In the genomic region with DNA sequence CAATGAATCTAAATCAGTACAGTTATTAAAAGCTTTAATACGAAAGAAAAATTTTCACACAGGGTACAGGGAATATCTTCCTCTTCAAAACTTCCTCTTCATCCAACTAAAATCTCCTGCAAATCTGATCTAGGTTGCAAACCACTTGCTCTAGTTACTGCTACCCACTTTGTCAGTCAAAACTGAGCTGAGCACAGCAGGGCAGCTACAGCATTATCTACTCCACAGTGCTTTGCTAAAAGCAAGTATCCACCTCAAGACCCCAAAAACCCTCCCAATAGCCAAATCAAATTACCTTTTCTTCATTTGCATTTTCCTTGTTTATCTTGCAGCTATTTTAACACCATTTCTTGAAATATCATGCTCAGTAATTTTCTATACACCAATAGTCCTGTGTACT, we compare ENCODE assay signal across 18 cellular contexts. TPM values are rescaled to one million over a fixed set of nuclear protein-coding genes. Genes with fewer than 3 reads are reported as not detected.
A peak's percentile ranks its signal among the peaks of the same experiment; 100 is the strongest.
DNase-seq lines count a peak whose midpoint lies in the region; ATAC-seq, FAIRE-seq and TF ChIP-seq lines count a peak whose summit lies in the region.
"Had no signal": no experiment of that assay in that cellular context is flagged by ENCODE, and none has a peak within 500 bp of the region (broad histone marks: within the 10 kb centered on the region; RNA-seq: fewer than 3 reads in every experiment).

No MANE protein-coding gene starts in this region.

- no TSS peak for BruUV-seq in Calu3 (replicated peaks; lab: Mats Ljungman, UMichigan)

- intact Hi-C loops in Calu3 (cut with micrococcal nuclease; ENCODE audit: unreplicated experiment), result no loop called here

- no peak for TF ChIP-seq CTCF in Calu3 (IDR thresholded peaks at IDR 0.05; ENCODE audit: unreplicated experiment)
- TF ChIP-seq CTCF in H1 (IDR thresholded peaks at IDR 0.05; ENCODE audit: control extremely low read depth in 1 of 3, insufficient read depth in 1 of 3, low read depth in 1 of 3, low read length in 3 of 3), result no peak
- TF ChIP-seq CTCF in neural progenitor cell (IDR thresholded peaks at IDR 0.05), result no peak

- ATAC-seq in HG03025 (IDR thresholded peaks at IDR 0.05; ENCODE audit: low FRiP score, unreplicated experiment), result no peak

- TF ChIP-seq POLR2A in H1 (IDR thresholded peaks at IDR 0.05; ENCODE audit: control extremely low read depth in 1 of 2, low read depth in 2 of 2, low read length in 2 of 2), result no peak

- no peak overlapping the region for H4K91ac ChIP-seq in H1 (replicated peaks; ENCODE audit: insufficient read length, low read length)

- DNase-seq in Calu3 (no peak), Karpas-422 (peak; percentile 72), H1 (ENCODE audit: low read depth in 1 of 2, low spot score in 2 of 2) (no peak), neural progenitor cell (ENCODE audit: low spot score) (peak; percentile 29), NCI-H524 treated with DMSO at 0.1 percent for 48 hours (lab: John Stamatoyannopoulos, UW) (no peak)
- DNase-seq in activated naive CD4-positive, alpha-beta T cell treated with anti-CD3 and anti-CD28 coated beads, Interleukin-2, amount 10 ng/mL, durations not matched to agents 7 days and 5 days, result no peak
- DNase-seq: Caco-2; H9; KG1; MG63; NCI-H1092; NCI-H146; NCI-H345; NK-92 treated with Interleukin-12 subunit alpha and Interleukin-12 subunit beta, amount 100 ng/mL, for 24 hours had no signal

- H3K4me3 Mint-ChIP-seq in Calu3 (ENCODE audit: low read depth, unreplicated experiment), result no peak overlapping the region
- H3K4me3 Mint-ChIP-seq in neural progenitor cell, result no peak overlapping the region
- no peak overlapping the region for H3K4me3 Mint-ChIP-seq in activated naive CD4-positive, alpha-beta T cell treated with anti-CD3 and anti-CD28 coated beads, Interleukin-2, amount 10 ng/mL, durations not matched to agents 7 days and 5 days
- H3K4me3 Mint-ChIP-seq: CD14-positive monocyte, H9 had no signal

- no peak overlapping the region for H2BK120ac ChIP-seq in H1 (replicated peaks; ENCODE audit: low read depth, low read length)

- TF ChIP-seq EP300 in H1 (IDR thresholded peaks at IDR 0.05; ENCODE audit: borderline replicate concordance in 1 of 2, low read depth in 2 of 2, low read length in 2 of 2), result no peak

- TF ChIP-seq RAD21 in H1 (IDR thresholded peaks at IDR 0.05 in 1 of 2, conservative IDR thresholded peaks at IDR 0.05 in 1 of 2; ENCODE audit: low read depth in 2 of 2, low read length in 2 of 2), result no peak

- H4K8ac ChIP-seq in H1 (ENCODE audit: extremely low read depth, insufficient read depth, low read length), result no peak overlapping the region

- peak overlapping the region; percentile 62 for H3K4me2 ChIP-seq in Karpas-422 (ENCODE audit: low read depth, low read length, poor library complexity, severe bottlenecking)
- peak overlapping the region; percentile 14 to 31; a peak in 2 of 4 replicates for H3K4me2 ChIP-seq in H1 (ENCODE audit: insufficient read depth in 1 of 2, low read depth in 2 of 2, low read length in 2 of 2)
- peak overlapping the region; percentile 5 for H3K4me2 ChIP-seq in neural progenitor cell

- peaks cover 72% of the 10 kb centered on the region for H3K4me1 ChIP-seq in Karpas-422 (ENCODE audit: low read length)
- H3K4me1 ChIP-seq in H1 (replicated peaks in 1 of 4; ENCODE audit: control insufficient read depth in 3 of 4, insufficient read depth in 4 of 4, low read length in 3 of 4), result no peaks in the 10 kb centered on the region
- H3K4me1 ChIP-seq in neural progenitor cell, result peaks cover 11% of the 10 kb centered on the region
- H3K4me1 ChIP-seq: Caco-2, SJSA1 had no signal

- POLR2A ChIA-PET in H1 (lab: Charles Lee; ENCODE audit: partially characterized antibody), result interaction anchor here (0.7 kb wide), 1 partner anchor 17 kb away, joined by 3 read pairs; no protein-coding TSS in a partner anchor

- no peak overlapping the region for H2BK20ac ChIP-seq in H1 (ENCODE audit: low read length)

- H3K4me1 Mint-ChIP-seq in Calu3 (ENCODE audit: low read depth, unreplicated experiment) (peaks cover 16% of the 10 kb centered on the region), neural progenitor cell (peaks cover 5% of the 10 kb centered on the region)
- H3K4me1 Mint-ChIP-seq in activated naive CD4-positive, alpha-beta T cell treated with anti-CD3 and anti-CD28 coated beads, Interleukin-2, amount 10 ng/mL, durations not matched to agents 7 days and 5 days, result peaks cover 7% of the 10 kb centered on the region

- H3K27ac Mint-ChIP-seq in Calu3 (ENCODE audit: unreplicated experiment), result peak overlapping the region; percentile 17
- H3K27ac Mint-ChIP-seq in neural progenitor cell, result peak overlapping the region; percentile 26
- H3K27ac Mint-ChIP-seq in activated naive CD4-positive, alpha-beta T cell treated with anti-CD3 and anti-CD28 coated beads, Interleukin-2, amount 10 ng/mL, durations not matched to agents 7 days and 5 days, result no peak overlapping the region

- H2BK5ac ChIP-seq in H1 (ENCODE audit: low read depth, low read length), result no peak overlapping the region

- no peak overlapping the region for H2AK5ac ChIP-seq in H1 (ENCODE audit: low read depth, low read length)

- H3K9me2 ChIP-seq in Karpas-422 (replicated peaks; ENCODE audit: insufficient read depth, low read length), result no peaks in the 10 kb centered on the region

- peak; percentile 68 for FAIRE-seq in H1 (lab: Jason Lieb, UNC)
- FAIRE-seq: HTR-8/SVneo had no signal

- H3K4ac ChIP-seq in H1 (replicated peaks; ENCODE audit: insufficient read length, low read depth, low read length), result no peak overlapping the region

- peak overlapping the region; percentile 90 for H3K27ac ChIP-seq in Karpas-422 (ENCODE audit: low read length)
- no peak overlapping the region for H3K27ac ChIP-seq in H1 (ENCODE audit: low read depth, low read length)
- H3K27ac ChIP-seq in neural progenitor cell, result no peak overlapping the region
- H3K27ac ChIP-seq: SJSA1 had no signal

- H3K23ac ChIP-seq in H1 (ENCODE audit: insufficient read length), result no peak overlapping the region

- no peak overlapping the region for H2BK12ac ChIP-seq in H1 (ENCODE audit: low read depth, low read length)

- no peak overlapping the region for H4K5ac ChIP-seq in H1 (ENCODE audit: insufficient read length, low read depth, low read length)

- no peaks in the 10 kb centered on the region for H3K23me2 ChIP-seq in H1 (ENCODE audit: low read depth, low read length)

- no peaks in the 10 kb centered on the region; the same call in none of the 2 replicates for H3K79me1 ChIP-seq in H1 (ENCODE audit: low read depth, low read length)

- WGBS in H1 (ENCODE audit: extremely low coverage in 1 of 2, insufficient coverage in 1 of 2, insufficient read length in 1 of 2, insufficient replicate concordance in 2 of 2, low coverage in 1 of 2, low lambda C conversion rate in 2 of 2, missing lambda C conversion rate in 1 of 2), 2 experiments, result 77% methylated on average over 1 of the region's 1 CpG; no CpG with 5 or more reads in 1 of the 2 experiments

- no peaks in the 10 kb centered on the region for H3K36me3 Mint-ChIP-seq in Calu3 (ENCODE audit: insufficient read depth, unreplicated experiment)
- no peaks in the 10 kb centered on the region for H3K36me3 Mint-ChIP-seq in neural progenitor cell
- H3K36me3 Mint-ChIP-seq in activated naive CD4-positive, alpha-beta T cell treated with anti-CD3 and anti-CD28 coated beads, Interleukin-2, amount 10 ng/mL, durations not matched to agents 7 days and 5 days, result peaks cover 6% of the 10 kb centered on the region

- H3K27me3 ChIP-seq in Karpas-422 (ENCODE audit: low read length) (no peaks in the 10 kb centered on the region), H1 (replicated peaks in 1 of 4; ENCODE audit: control insufficient read depth in 3 of 4, extremely low read depth in 1 of 4, insufficient read depth in 3 of 4, low read length in 3 of 4) (no peaks in the 10 kb centered on the region), neural progenitor cell (no peaks in the 10 kb centered on the region)
- H3K27me3 ChIP-seq: MG63, SJSA1 had no signal

- H3K36me3 ChIP-seq in Karpas-422 (ENCODE audit: insufficient read depth, low read length) (peaks cover 12% of the 10 kb centered on the region; the same call in 1 of the 2 replicates), H1 (ENCODE audit: control insufficient read depth in 2 of 4, insufficient read depth in 4 of 4, low read length in 3 of 4) (no peaks in the 10 kb centered on the region; a peak in 1 of 8 replicates), neural progenitor cell (no peaks in the 10 kb centered on the region)

- no peaks in the 10 kb centered on the region for H3F3A ChIP-seq in neural progenitor cell (ENCODE audit: low read depth)

- no peaks in the 10 kb centered on the region for H3K27me3 Mint-ChIP-seq in Calu3 (ENCODE audit: unreplicated experiment)
- no peaks in the 10 kb centered on the region for H3K27me3 Mint-ChIP-seq in neural progenitor cell (ENCODE audit: insufficient read depth, low read depth)
- H3K27me3 Mint-ChIP-seq in activated naive CD4-positive, alpha-beta T cell treated with anti-CD3 and anti-CD28 coated beads, Interleukin-2, amount 10 ng/mL, durations not matched to agents 7 days and 5 days, result no peaks in the 10 kb centered on the region

- CTCF ChIA-PET in Calu3 (lab: Charles Lee), result interaction anchor here (0.9 kb wide), 1 partner anchor 19 kb away, joined by 3 read pairs; no protein-coding TSS in a partner anchor
- CTCF ChIA-PET in H1 (lab: Charles Lee; ENCODE audit: partially characterized antibody), result interaction anchor here (0.6 to 1.3 kb wide), 3 partner anchors 21 to 227 kb away, joined by 3 to 7 read pairs (median 3); no protein-coding TSS in a partner anchor
- CTCF ChIA-PET in activated naive CD4-positive, alpha-beta T cell treated with anti-CD3 and anti-CD28 coated beads, Interleukin-2, amount 10 ng/mL, durations not matched to agents 7 days and 5 days (lab: Charles Lee), result interaction anchor here (0.7 kb wide), 1 partner anchor 645 kb away, joined by 3 read pairs; no protein-coding TSS in a partner anchor

- no peak overlapping the region for H3K56ac ChIP-seq in H1 (replicated peaks; ENCODE audit: insufficient read length, low read depth, low read length)

- H3K9me3 ChIP-seq in Karpas-422 (ENCODE audit: low read length), result no peaks in the 10 kb centered on the region
- H3K9me3 ChIP-seq in H1 (ENCODE audit: insufficient read depth in 2 of 2, low read depth in 1 of 2, low read length in 1 of 2), result no peaks in the 10 kb centered on the region
- no peaks in the 10 kb centered on the region for H3K9me3 ChIP-seq in neural progenitor cell (ENCODE audit: low read depth)
- H3K9me3 ChIP-seq: Caco-2, MG63, SJSA1 had no signal

- H3K14ac ChIP-seq in H1 (ENCODE audit: insufficient read length), result no peak overlapping the region

- H3K9ac ChIP-seq in Karpas-422 (ENCODE audit: low read length) (peak overlapping the region; percentile 52), H1 (replicated peaks in 1 of 4; ENCODE audit: extremely low read depth in 1 of 4, low read depth in 3 of 4, low read length in 3 of 4) (no peak overlapping the region; a peak in 1 of 7 replicates), neural progenitor cell (no peak overlapping the region)

- H2AFZ ChIP-seq in Karpas-422 (ENCODE audit: low read length), result no peak overlapping the region
- no peak overlapping the region for H2AFZ ChIP-seq in H1 (ENCODE audit: low read length)
- no peak overlapping the region for H2AFZ ChIP-seq in neural progenitor cell (replicated peaks)

- H2BK15ac ChIP-seq in H1 (ENCODE audit: low read length), result no peak overlapping the region

- H4K20me1 ChIP-seq in Karpas-422 (ENCODE audit: insufficient read depth, low read depth, low read length), result no peaks in the 10 kb centered on the region
- no peaks in the 10 kb centered on the region for H4K20me1 ChIP-seq in H1 (replicated peaks in 1 of 2; ENCODE audit: control insufficient read depth in 1 of 2, insufficient read depth in 2 of 2, low read length in 2 of 2)
- H4K20me1 ChIP-seq in neural progenitor cell (ENCODE audit: low read depth), result no peaks in the 10 kb centered on the region

- H3K9me3 Mint-ChIP-seq in Calu3 (ENCODE audit: low read depth, unreplicated experiment) (no peaks in the 10 kb centered on the region), neural progenitor cell (no peaks in the 10 kb centered on the region)
- peaks cover 2% of the 10 kb centered on the region for H3K9me3 Mint-ChIP-seq in activated naive CD4-positive, alpha-beta T cell treated with anti-CD3 and anti-CD28 coated beads, Interleukin-2, amount 10 ng/mL, durations not matched to agents 7 days and 5 days
- H3K9me3 Mint-ChIP-seq: CD14-positive monocyte, H9 had no signal

- H3K4me3 ChIP-seq in Karpas-422 (ENCODE audit: low read length), result peak overlapping the region; percentile 41
- H3K4me3 ChIP-seq in H1 (ENCODE audit: extremely low read depth in 1 of 4, insufficient read depth in 2 of 4, low read depth in 3 of 4, low read length in 4 of 4), result peak overlapping the region in 1 of 4 experiments; percentile 3; a peak in 2 of 8 replicates
- H3K4me3 ChIP-seq in neural progenitor cell, result no peak overlapping the region
- H3K4me3 ChIP-seq: MG63, SJSA1 had no signal

- H3K79me2 ChIP-seq in Karpas-422 (ENCODE audit: low read length) (peaks cover 89% of the 10 kb centered on the region), H1 (ENCODE audit: control insufficient read depth in 1 of 2, insufficient read depth in 2 of 2, low read length in 2 of 2) (peaks cover 0 to 79% of the 10 kb centered on the region in 2 experiments; a peak in 2 of 4 replicates), neural progenitor cell (ENCODE audit: low read depth) (no peaks in the 10 kb centered on the region)

- H3K18ac ChIP-seq in H1 (ENCODE audit: extremely low read depth, low read length), result no peak overlapping the region

RNA-seq across cellular contexts. Expression of a gene that starts 14.7 kb away (rescaled TPM):
- total RNA-seq in Calu3 (2022) (36.0 and 40.3 TPM in 2 replicates), neural progenitor cell (ENCODE audit: low replicate concordance) (3.1 and 9.9 TPM in 2 replicates)
- 12.0 and 48.0 TPM in 2 replicates for total RNA-seq in Karpas-422 (2014; rRNA removed; shearing (Covaris generic); ENCODE audit: low replicate concordance)
- 25.6 and 27.5 TPM in 2 replicates for total RNA-seq in H1 (2021; fragmentation: NEBNext Ultra II Directional; extraction: Animal tissue kit (Norgen Biotek cat#: 25700))
- 4.2 and 7.4 TPM in 2 replicates for polyA plus RNA-seq in H1 (2011; rRNA removed)
- 9.4 TPM for polyA plus RNA-seq in H1 (2011; cell fraction: cytosol; rRNA removed)
- polyA plus RNA-seq in H1 (2011; cell fraction: nucleus; rRNA removed), result 3.7 TPM
- polyA plus RNA-seq in H1 (2012, experiment 1 of 2), result 8.0 to 19.7 TPM (median 11.5 TPM) in 4 replicates
- 1.4 TPM for polyA plus RNA-seq in H1 (2012, experiment 2 of 2)
- 14.5 TPM for polyA plus RNA-seq in H1 (2013, experiment 1 of 2)
- polyA plus RNA-seq in H1 (2013, experiment 2 of 2), result 11.7 TPM
- 12.3 and 17.8 TPM in 2 replicates for polyA minus RNA-seq in H1 (2011; rRNA and poly(A)+ RNA removed)
- polyA minus RNA-seq in H1 (2011; cell fraction: cytosol; rRNA and poly(A)+ RNA removed), result 9.1 TPM
- 33.2 TPM for polyA minus RNA-seq in H1 (2011; cell fraction: nucleus; rRNA and poly(A)+ RNA removed)

Comparison
In these comparisons a context has a peak if more than half of its experiments do, and no peak if none do; other contexts are left out.
1. DNase-seq: peak in Karpas-422 (single experiment) and neural progenitor cell (single experiment); none in Calu3 (single experiment), H1 (0 of 2), activated naive CD4-positive, alpha-beta T cell treated with anti-CD3 and anti-CD28 coated beads, Interleukin-2, amount 10 ng/mL, durations not matched to agents 7 days and 5 days (single experiment) and NCI-H524 treated with DMSO at 0.1 percent for 48 hours (single experiment).
2. H3K4me2 ChIP-seq: peak in every context shown above with its lines; median percentile 62 in Karpas-422; 22 in H1; 5 in neural progenitor cell.